Comparison of ENCODE assay signal across 15 cellular contexts in genomic region chr10:3149918-3150317, GRCh38. TPM values are rescaled to one million over a fixed set of nuclear protein-coding genes. Genes with fewer than 3 reads are reported as not detected.
DNase-seq lines count a peak whose midpoint lies in the region; ATAC-seq, FAIRE-seq and TF ChIP-seq lines count a peak whose summit lies in the region.
"Had no signal": no experiment of that assay in that cellular context is flagged by ENCODE, and none has a peak within 500 bp of the region (broad histone marks: within the 10 kb centered on the region; RNA-seq: fewer than 3 reads in every experiment).

No MANE protein-coding gene starts in this region.

- H3K9ac ChIP-seq in astrocyte (ENCODE audit: low read length): no peak overlapping the region
- H3K9ac ChIP-seq: BLaER1 treated with 17β-estradiol and CSF1 and Interleukin-3, amounts not matched to agents 10 nM and 100 nM had no signal

- H3K4me2 ChIP-seq in astrocyte (ENCODE audit: low read length): no peak overlapping the region
- H3K4me2 ChIP-seq: BLaER1 treated with 17β-estradiol and CSF1 and Interleukin-3, amounts not matched to agents 10 nM and 100 nM; GM23338 had no signal

- H4K20me1 ChIP-seq in astrocyte (ENCODE audit: insufficient read depth, low read length): peaks cover 18% of the 10 kb centered on the region

- H3K9me3 ChIP-seq in astrocyte (ENCODE audit: insufficient read depth, low read depth, low read length): no peaks in the 10 kb centered on the region
- H3K9me3 ChIP-seq: BLaER1 treated with 17β-estradiol and CSF1 and Interleukin-3, amounts not matched to agents 10 nM and 100 nM had no signal

- H3K27ac Mint-ChIP-seq in activated T-cell treated with anti-CD3 and anti-CD28 coated beads, Interleukin-2, amount 50 U/mL, for 72 hours: peak overlapping the region; percentile 12
- peak overlapping the region; percentile 72 for H3K27ac Mint-ChIP-seq in astrocyte (ENCODE audit: unreplicated experiment)
- no peak overlapping the region for H3K27ac Mint-ChIP-seq in endothelial cell (ENCODE audit: unreplicated experiment)
- peak overlapping the region; percentile 11 for H3K27ac Mint-ChIP-seq in stimulated activated naive B cell treated with anti-CD40 and anti-IgM and Interleukin-4, amounts not matched to agents 10 μg/mL and 1 μg/mL and 100 μg/mL, for 72 hours
- H3K27ac Mint-ChIP-seq: B cell; CD8-positive, alpha-beta T cell; GM23338 had no signal

- no peak for ATAC-seq in activated T-cell treated with anti-CD3 and anti-CD28 coated beads, Interleukin-2, amount 50 U/mL, for 72 hours (replicated peaks in 1 of 2)
- no peak for ATAC-seq in stimulated activated naive B cell treated with anti-CD40 and anti-IgM and Interleukin-4, amounts not matched to agents 10 μg/mL and 1 μg/mL and 100 μg/mL, for 72 hours (replicated peaks)
- ATAC-seq: CD8-positive, alpha-beta T cell; GM23338 had no signal

- no peak for DNase-seq in activated T-cell treated with anti-CD3 and anti-CD28 coated beads, Interleukin-2, amount 50 U/mL, for 72 hours
- DNase-seq in activated T-cell treated with anti-CD3 and anti-CD28 coated beads, Interleukin-2, amount 50 U/mL, for 1 hour: no peak
- DNase-seq in astrocyte (ENCODE audit: low read depth) (no peak), endothelial cell (ENCODE audit: low spot score) (no peak), NCI-H82 (lab: John Stamatoyannopoulos, UW) (no peak)
- no peak for DNase-seq in stimulated activated naive B cell treated with anti-CD40 and anti-IgM and Interleukin-4, amounts not matched to agents 10 μg/mL and 1 μg/mL and 100 μg/mL, for 72 hours
- DNase-seq: Calu3; CD8-positive, alpha-beta T cell; DMS79 treated with DMSO at 0.1 percent for 48 hours; GF-D8; HCEC 1CT had no signal

- no peak overlapping the region for H3K27ac ChIP-seq in astrocyte (ENCODE audit: low read depth, low read length)
- H3K27ac ChIP-seq: BLaER1 treated with 17β-estradiol and CSF1 and Interleukin-3, amounts not matched to agents 10 nM and 100 nM had no signal

- peaks cover 84% of the 10 kb centered on the region for H3K36me3 ChIP-seq in astrocyte (ENCODE audit: insufficient read depth, low read length)

- no peaks in the 10 kb centered on the region for H3K4me1 ChIP-seq in astrocyte (ENCODE audit: insufficient read depth, low read length)
- H3K4me1 ChIP-seq: BLaER1 treated with 17β-estradiol and CSF1 and Interleukin-3, amounts not matched to agents 10 nM and 100 nM had no signal

- no peak for FAIRE-seq in astrocyte (lab: Jason Lieb, UNC)
- FAIRE-seq: H54 had no signal

- no peaks in the 10 kb centered on the region for H3K27me3 Mint-ChIP-seq in activated T-cell treated with anti-CD3 and anti-CD28 coated beads, Interleukin-2, amount 50 U/mL, for 72 hours (ENCODE audit: low read depth)
- H3K27me3 Mint-ChIP-seq in astrocyte (ENCODE audit: low read depth, unreplicated experiment): no peaks in the 10 kb centered on the region
- H3K27me3 Mint-ChIP-seq in endothelial cell (ENCODE audit: unreplicated experiment): no peaks in the 10 kb centered on the region
- no peaks in the 10 kb centered on the region for H3K27me3 Mint-ChIP-seq in stimulated activated naive B cell treated with anti-CD40 and anti-IgM and Interleukin-4, amounts not matched to agents 10 μg/mL and 1 μg/mL and 100 μg/mL, for 72 hours
- H3K27me3 Mint-ChIP-seq: B cell had no signal

- H3K4me1 Mint-ChIP-seq in activated T-cell treated with anti-CD3 and anti-CD28 coated beads, Interleukin-2, amount 50 U/mL, for 72 hours (ENCODE audit: low read depth): peaks cover 14% of the 10 kb centered on the region
- no peaks in the 10 kb centered on the region for H3K4me1 Mint-ChIP-seq in astrocyte (ENCODE audit: low read depth, unreplicated experiment)
- H3K4me1 Mint-ChIP-seq in endothelial cell (ENCODE audit: unreplicated experiment): no peaks in the 10 kb centered on the region
- H3K4me1 Mint-ChIP-seq in stimulated activated naive B cell treated with anti-CD40 and anti-IgM and Interleukin-4, amounts not matched to agents 10 μg/mL and 1 μg/mL and 100 μg/mL, for 72 hours: peaks cover 0 to 2% of the 10 kb centered on the region in 2 donors
- H3K4me1 Mint-ChIP-seq: B cell, GM23338 had no signal

- H2AFZ ChIP-seq in astrocyte (ENCODE audit: low read depth, low read length): no peak overlapping the region
- H2AFZ ChIP-seq: GM23338 had no signal

- no peak overlapping the region for H3K4me3 Mint-ChIP-seq in activated T-cell treated with anti-CD3 and anti-CD28 coated beads, Interleukin-2, amount 50 U/mL, for 72 hours
- H3K4me3 Mint-ChIP-seq in astrocyte (ENCODE audit: unreplicated experiment): no peak overlapping the region
- peak overlapping the region; percentile 44 for H3K4me3 Mint-ChIP-seq in endothelial cell (ENCODE audit: unreplicated experiment)
- H3K4me3 Mint-ChIP-seq in stimulated activated naive B cell treated with anti-CD40 and anti-IgM and Interleukin-4, amounts not matched to agents 10 μg/mL and 1 μg/mL and 100 μg/mL, for 72 hours: no peak overlapping the region
- H3K4me3 Mint-ChIP-seq: B cell; CD8-positive, alpha-beta T cell; GM23338 had no signal

- no peak for TF ChIP-seq CTCF in astrocyte (IDR thresholded peaks at IDR 0.05; ENCODE audit: insufficient read depth, low read depth, low read length)
- no peak for TF ChIP-seq CTCF in endothelial cell (IDR thresholded peaks at IDR 0.05; ENCODE audit: unreplicated experiment)

- no peaks in the 10 kb centered on the region for H3K79me2 ChIP-seq in astrocyte (ENCODE audit: insufficient read depth, low read length)

- H3K4me3 ChIP-seq in astrocyte (ENCODE audit: insufficient read depth, low read depth, low read length): no peak overlapping the region
- H3K4me3 ChIP-seq: BLaER1 treated with 17β-estradiol and CSF1 and Interleukin-3, amounts not matched to agents 10 nM and 100 nM; GM23338 had no signal

- H3K27me3 ChIP-seq in astrocyte (ENCODE audit: insufficient read depth, low read length): no peaks in the 10 kb centered on the region
- H3K27me3 ChIP-seq: BLaER1 treated with 17β-estradiol and CSF1 and Interleukin-3, amounts not matched to agents 10 nM and 100 nM had no signal

- peaks cover 4 to 29% of the 10 kb centered on the region in 2 donors for H3K36me3 Mint-ChIP-seq in activated T-cell treated with anti-CD3 and anti-CD28 coated beads, Interleukin-2, amount 50 U/mL, for 72 hours (ENCODE audit: insufficient read depth in 2 of 2)
- peaks cover 25% of the 10 kb centered on the region for H3K36me3 Mint-ChIP-seq in astrocyte (ENCODE audit: low read depth, unreplicated experiment)
- peaks cover 39% of the 10 kb centered on the region for H3K36me3 Mint-ChIP-seq in endothelial cell (ENCODE audit: low read depth, unreplicated experiment)
- peaks cover 51 to 74% of the 10 kb centered on the region in 2 donors for H3K36me3 Mint-ChIP-seq in stimulated activated naive B cell treated with anti-CD40 and anti-IgM and Interleukin-4, amounts not matched to agents 10 μg/mL and 1 μg/mL and 100 μg/mL, for 72 hours

- no peaks in the 10 kb centered on the region for H3K9me3 Mint-ChIP-seq in activated T-cell treated with anti-CD3 and anti-CD28 coated beads, Interleukin-2, amount 50 U/mL, for 72 hours
- H3K9me3 Mint-ChIP-seq in astrocyte (ENCODE audit: unreplicated experiment): no peaks in the 10 kb centered on the region
- no peaks in the 10 kb centered on the region for H3K9me3 Mint-ChIP-seq in endothelial cell (ENCODE audit: unreplicated experiment)
- H3K9me3 Mint-ChIP-seq in stimulated activated naive B cell treated with anti-CD40 and anti-IgM and Interleukin-4, amounts not matched to agents 10 μg/mL and 1 μg/mL and 100 μg/mL, for 72 hours: peaks cover 0 to 4% of the 10 kb centered on the region in 2 donors
- H3K9me3 Mint-ChIP-seq: CD8-positive, alpha-beta T cell; GM23338 had no signal

RNA-seq across cellular contexts. Expression of gene PITRM1, which starts 22.7 kb away (rescaled TPM):
- 10 to 100 TPM; 76.7 to 79.9 TPM for total RNA-seq in activated T-cell treated with anti-CD3 and anti-CD28 coated beads, Interleukin-2, amount 50 U/mL, for 72 hours
- total RNA-seq in astrocyte (80.4 and 81.3 TPM in 2 replicates), endothelial cell (ENCODE audit: unreplicated experiment) (60.3 TPM)
